19 cellular contexts compared by ENCODE assay signal in genomic region chr13:109745702-109746101, GRCh38. TPM values are rescaled to one million over a fixed set of nuclear protein-coding genes. Genes with fewer than 3 reads are reported as not detected.
DNase-seq lines count a peak whose midpoint lies in the region; ATAC-seq, FAIRE-seq and TF ChIP-seq lines count a peak whose summit lies in the region.
"Had no signal": no experiment of that assay in that cellular context is flagged by ENCODE, and none has a peak within 500 bp of the region (broad histone marks: within the 10 kb centered on the region; RNA-seq: fewer than 3 reads in every experiment).

No MANE protein-coding gene starts in this region.

- H3K9me3 ChIP-seq in neuronal stem cell (replicated peaks in 1 of 2; ENCODE audit: control insufficient read depth in 2 of 2, insufficient read depth in 1 of 2, low read depth in 1 of 2, low read length in 2 of 2) (peaks cover 1 to 2% of the 10 kb centered on the region in 2 donors), HepG2 (ENCODE audit: low read length) (no peaks in the 10 kb centered on the region)
- H3K9me3 ChIP-seq: A549, Caco-2 had no signal

- intact Hi-C loops in sciatic nerve (cut with DNase I): no loop called here
- intact Hi-C loops in HepG2 (cut with micrococcal nuclease; ENCODE audit: unreplicated experiment): no loop called here

- H3K27ac ChIP-seq in neuronal stem cell (replicated peaks; ENCODE audit: low read length) (no peak overlapping the region), HepG2 (ENCODE audit: extremely low read length, insufficient read depth, low read length) (no peak overlapping the region)
- H3K27ac ChIP-seq: 22Rv1, C4-2B had no signal

- no peak overlapping the region for H3K4me2 ChIP-seq in neuronal stem cell (ENCODE audit: insufficient read depth, low read length, poor library complexity, severe bottlenecking)
- no peak overlapping the region for H3K4me2 ChIP-seq in HepG2 (ENCODE audit: low read depth, low read length)
- H3K4me2 ChIP-seq: A549 had no signal

- H4K91ac ChIP-seq in neuronal stem cell (ENCODE audit: low read depth, low read length, poor library complexity): no peak overlapping the region

- no peaks in the 10 kb centered on the region for H3K79me2 ChIP-seq in HepG2 (ENCODE audit: insufficient read depth, low read length)

- H3K79me1 ChIP-seq in neuronal stem cell (ENCODE audit: low read depth, low read length): no peaks in the 10 kb centered on the region

- H2AFZ ChIP-seq in neuronal stem cell (ENCODE audit: low read length): no peak overlapping the region
- H2AFZ ChIP-seq in HepG2 (ENCODE audit: low read length): no peak overlapping the region

- H3K27me3 ChIP-seq in bronchial epithelial cell (ENCODE audit: control insufficient read depth, insufficient read depth, low read length): no peaks in the 10 kb centered on the region
- H3K27me3 ChIP-seq in neuronal stem cell (ENCODE audit: control insufficient read depth in 3 of 3, insufficient read depth in 3 of 3, low read depth in 1 of 3, low read length in 3 of 3): no peaks in the 10 kb centered on the region
- no peaks in the 10 kb centered on the region; a peak in 1 of 5 replicates for H3K27me3 ChIP-seq in HepG2 (ENCODE audit: control insufficient read depth in 1 of 2, insufficient read depth in 2 of 2, low read length in 2 of 2)

- no peak overlapping the region for H2BK15ac ChIP-seq in neuronal stem cell (ENCODE audit: low read length)

- TF ChIP-seq CTCF in bronchial epithelial cell (IDR thresholded peaks at IDR 0.05; ENCODE audit: insufficient read depth, low read length, severe bottlenecking) (no peak), HepG2 (CRISPR knock-in tag; IDR thresholded peaks at IDR 0.05) (no peak)

- no peaks in the 10 kb centered on the region for H3K36me3 ChIP-seq in bronchial epithelial cell (ENCODE audit: control insufficient read depth, insufficient read depth, low read length)
- H3K36me3 ChIP-seq in neuronal stem cell (replicated peaks in 1 of 2; ENCODE audit: control insufficient read depth in 2 of 2, insufficient read depth in 2 of 2, low read length in 2 of 2): no peaks in the 10 kb centered on the region
- no peaks in the 10 kb centered on the region for H3K36me3 ChIP-seq in HepG2 (replicated peaks in 1 of 2; ENCODE audit: control insufficient read depth in 1 of 2, insufficient read depth in 2 of 2, low read length in 2 of 2)

- H3K4me3 ChIP-seq in bronchial epithelial cell (ENCODE audit: low read depth, low read length): no peak overlapping the region
- no peak overlapping the region for H3K4me3 ChIP-seq in neuronal stem cell (ENCODE audit: low read length in 2 of 2)
- no peak overlapping the region for H3K4me3 ChIP-seq in HepG2 (replicated peaks in 1 of 3; ENCODE audit: insufficient read depth in 1 of 3, low read depth in 2 of 3, low read length in 3 of 3)
- H3K4me3 ChIP-seq: A549 had no signal

- H2BK12ac ChIP-seq in neuronal stem cell (ENCODE audit: low read length): no peak overlapping the region

- no peak for ATAC-seq in sciatic nerve
- ATAC-seq in HepG2: no peak
- ATAC-seq: A549 had no signal

- H2BK120ac ChIP-seq in neuronal stem cell (ENCODE audit: low read depth, low read length): no peak overlapping the region

- POLR2A ChIA-PET in HepG2 (lab: Yijun Ruan, JAX): no interaction called here

- no peak overlapping the region for H2BK5ac ChIP-seq in neuronal stem cell (ENCODE audit: low read length)

- H3K14ac ChIP-seq in neuronal stem cell (ENCODE audit: low read length): peak overlapping the region; percentile 10

- TF ChIP-seq RAD21 in HepG2 (CRISPR knock-in tag; IDR thresholded peaks at IDR 0.05): no peak

- no peak overlapping the region for H3K9ac ChIP-seq in neuronal stem cell (ENCODE audit: low read depth, low read length, poor library complexity)
- no peak overlapping the region for H3K9ac ChIP-seq in HepG2 (ENCODE audit: insufficient read depth, low read depth, low read length)

- no peak overlapping the region for H4K8ac ChIP-seq in neuronal stem cell (ENCODE audit: low read depth, low read length)

- H3K23ac ChIP-seq in neuronal stem cell (ENCODE audit: low read depth, low read length, poor library complexity): no peak overlapping the region

- no peaks in the 10 kb centered on the region for H4K20me1 ChIP-seq in HepG2 (ENCODE audit: insufficient read depth, low read length)

- BruUV-seq in HepG2 (replicated peaks; lab: Mats Ljungman, UMichigan): no TSS peak

- no peak overlapping the region for H3K4ac ChIP-seq in neuronal stem cell (ENCODE audit: low read length)

- DNase-seq in DMS53 (lab: John Stamatoyannopoulos, UW): peak; percentile 65
- no peak for DNase-seq in DMS53 treated with DMSO at 0.1 percent for 48 hours (lab: John Stamatoyannopoulos, UW; ENCODE audit: unreplicated experiment)
- DNase-seq in bronchial epithelial cell (ENCODE audit: low read depth): no peak
- DNase-seq in neuronal stem cell (ENCODE audit: low spot score): no peak
- no peak for DNase-seq in sciatic nerve (ENCODE audit: low spot score)
- no peak for DNase-seq in HepG2 (ENCODE audit: low spot score)
- no peak for DNase-seq in dedifferentiated amniotic fluid mesenchymal stem cell (ENCODE audit: extremely low spot score)
- DNase-seq: AML-193; Caco-2; CD4-positive, alpha-beta T cell; DMS79 treated with DMSO at 0.1 percent for 48 hours; GF-D8; H9 had no signal

- H2AK5ac ChIP-seq in neuronal stem cell (ENCODE audit: low read depth, low read length): no peak overlapping the region

- H3K18ac ChIP-seq in neuronal stem cell (ENCODE audit: low read length): no peak overlapping the region

- TF ChIP-seq POLR2A in HepG2 (IDR thresholded peaks at IDR 0.05; ENCODE audit: insufficient read depth in 1 of 2, low read depth in 2 of 2, low read length in 2 of 2): no peak

- CTCF ChIA-PET in HepG2 (lab: Yijun Ruan, JAX; ENCODE audit: low intra/inter-chr PET ratio, low total read pairs): no interaction called here

- in situ Hi-C loops in HepG2 (cut with HindIII; ENCODE audit: extremely low pct_ligation_motif_present, low pct_unique_long_range_greater_than_20kb): no loop called here

- FAIRE-seq in bronchial epithelial cell (lab: Jason Lieb, UNC): peak; percentile 23
- FAIRE-seq in HepG2 (lab: Jason Lieb, UNC): no peak
- FAIRE-seq: A549, D721Med, H1, HTR-8/SVneo had no signal

- TF ChIP-seq EP300 in HepG2 (IDR thresholded peaks at IDR 0.05; ENCODE audit: low read depth in 2 of 2, low read length in 2 of 2) (no peak), HepG2 (CRISPR knock-in tag; IDR thresholded peaks at IDR 0.05; ENCODE audit: borderline replicate concordance) (no peak)

- WGBS in neuronal stem cell (ENCODE audit: extremely low coverage in 2 of 2, insufficient read length in 2 of 2, insufficient replicate concordance in 1 of 2), 2 donors: no CpG with 5 or more reads among the region's 15 CpGs
- WGBS in HepG2 (ENCODE audit: low lambda C conversion rate): 77% methylated on average over 14 of the region's 15 CpGs

- peaks cover 2 to 9% of the 10 kb centered on the region in 2 donors for H3K4me1 ChIP-seq in neuronal stem cell (ENCODE audit: control insufficient read depth in 2 of 2, insufficient read depth in 1 of 2, low read depth in 1 of 2, low read length in 2 of 2)
- H3K4me1 ChIP-seq in HepG2 (ENCODE audit: insufficient read depth, low read length): no peaks in the 10 kb centered on the region

TF ChIP-seq in HepG2, 621 proteins besides CTCF, POLR2A, EP300 and RAD21:
- TF ChIP-seq EEA1 (CRISPR knock-in tag; IDR thresholded peaks at IDR 0.05; ENCODE audit: borderline replicate concordance) (no peak), NR3C1 (CRISPR knock-in tag; IDR thresholded peaks at IDR 0.05) (no peak), PAX8 (CRISPR knock-in tag; IDR thresholded peaks at IDR 0.05; ENCODE audit: borderline replicate concordance) (no peak), RFX1 (IDR thresholded peaks at IDR 0.05) (no peak)

RNA-seq across cellular contexts. Expression of gene IRS2, which starts 40.7 kb away (rescaled TPM):
- 3.1 and 6.8 TPM in 2 replicates for total RNA-seq in bronchial epithelial cell
- polyA plus RNA-seq in neuronal stem cell (2013, experiment 1 of 2): 18.1 TPM
- 18.9 TPM for polyA plus RNA-seq in neuronal stem cell (2013, experiment 2 of 2)
- total RNA-seq in sciatic nerve: 24.7 TPM
- total RNA-seq in HepG2 (2016; rRNA removed; fragmentation: Illumina TruSeq; extraction: Trizol): 0.02 TPM in 1 of 2 replicates, not detected in the other
- not detected in 2 replicates for total RNA-seq in HepG2 (2016; cell fraction: cytosol; rRNA removed; fragmentation: Illumina TruSeq; extraction: Trizol; ENCODE audit: low read depth)
- 0.02 TPM in 1 of 2 replicates, not detected in the other for total RNA-seq in HepG2 (2016; cell fraction: insoluble cytoplasmic fraction; rRNA removed; fragmentation: Illumina TruSeq; extraction: Trizol)
- total RNA-seq in HepG2 (2016; cell fraction: membrane; rRNA removed; fragmentation: Illumina TruSeq; extraction: Trizol): not detected in 2 replicates
- total RNA-seq in HepG2 (2016; cell fraction: nucleus; rRNA removed; fragmentation: Illumina TruSeq; extraction: Trizol): 0.03 TPM in 2 replicates
- 0.04 and 0.05 TPM in 2 replicates for polyA plus RNA-seq in HepG2 (2011; rRNA removed)
- polyA plus RNA-seq in HepG2 (2011; cell fraction: cytosol; rRNA removed): 0.01 and 0.03 TPM in 2 replicates
- 0.07 and 0.14 TPM in 2 replicates for polyA plus RNA-seq in HepG2 (2011; cell fraction: nucleus; rRNA removed)
- polyA plus RNA-seq in HepG2 (2012): 0.08 and 0.09 TPM in 2 replicates
- not detected in 2 replicates for polyA plus RNA-seq in HepG2 (2016; cell fraction: cytosol; fragmentation: Illumina TruSeq; extraction: Trizol; ENCODE audit: low read depth)
- not detected in 2 replicates for polyA plus RNA-seq in HepG2 (2016; cell fraction: insoluble cytoplasmic fraction; fragmentation: Illumina TruSeq; extraction: Trizol; ENCODE audit: low read depth)
- not detected in 2 replicates for polyA plus RNA-seq in HepG2 (2016; cell fraction: membrane; fragmentation: Illumina TruSeq; extraction: Trizol; ENCODE audit: low read depth)
- polyA plus RNA-seq in HepG2 (2016; cell fraction: nucleus; fragmentation: Illumina TruSeq; extraction: Trizol; ENCODE audit: insufficient read depth, low read depth): not detected in 2 replicates
- 0.06 and 6.1 TPM in 2 replicates for polyA minus RNA-seq in HepG2 (2011; rRNA and poly(A)+ RNA removed; ENCODE audit: low replicate concordance)
- polyA minus RNA-seq in HepG2 (2011; cell fraction: cytosol; rRNA and poly(A)+ RNA removed): 0.10 TPM in 1 of 2 replicates, not detected in the other
- 0.12 and 0.13 TPM in 2 replicates for polyA minus RNA-seq in HepG2 (2011; cell fraction: nucleus; rRNA and poly(A)+ RNA removed)
